ENCODE assay signal across 23 cellular contexts in genomic region chr6:97703661-97704060, GRCh38.
"Had no signal": no experiment of that assay in that cellular context is flagged by ENCODE, and none has a peak within 500 bp of the region (broad histone marks: within the 10 kb centered on the region; RNA-seq: fewer than 3 reads in every experiment).

No MANE protein-coding gene starts in this region.

- H3K36me3 ChIP-seq: colonic mucosa, heart left ventricle, thyroid gland, upper lobe of right lung had no signal

- H3K79me2 ChIP-seq: parathyroid adenoma had no signal

- H3K9ac ChIP-seq: parathyroid adenoma had no signal

- H3K9me3 ChIP-seq: colonic mucosa, heart left ventricle, mucosa of descending colon, thyroid gland, upper lobe of right lung had no signal

- H3K4me3 ChIP-seq: colonic mucosa, dorsolateral prefrontal cortex, heart left ventricle, mucosa of descending colon, thyroid gland, upper lobe of right lung had no signal

- H3K27ac ChIP-seq: colonic mucosa, dorsolateral prefrontal cortex, heart left ventricle, parathyroid adenoma, thyroid gland, upper lobe of right lung, VCaP had no signal

- ATAC-seq: activated CD4-positive, CD25-positive, alpha-beta regulatory T cell treated with anti-CD3 and anti-CD28 coated beads, Interleukin-2, amount 50 U/mL, for 24 hours; activated T-cell treated with anti-CD3 and anti-CD28 coated beads, Interleukin-2, amount 50 U/mL, for 72 hours; heart left ventricle; left cardiac atrium; mucosa of descending colon; right cardiac atrium; stimulated activated naive CD8-positive, alpha-beta T cell treated with anti-CD3 and anti-CD28 coated beads, Interleukin-15, Interleukin-2, amounts not matched to agents 100 U/mL and 50 U/mL, for 24 hours; upper lobe of right lung had no signal

- DNase-seq: activated CD4-positive, alpha-beta memory T cell treated with anti-CD3 and anti-CD28 coated beads, Interleukin-2, amount 10 ng/mL, durations not matched to agents 7 days and 5 days; activated CD4-positive, alpha-beta T cell treated with anti-CD3 and anti-CD28 coated beads, Interleukin-2, amount 10 ng/mL, durations not matched to agents 24 days and 14 days; activated effector memory CD4-positive, alpha-beta T cell treated with Interleukin-2 at 50 U/mL for 16 hours; activated naive CD4-positive, alpha-beta T cell treated with anti-CD3 and anti-CD28 coated beads for 36 hours; activated naive CD8-positive, alpha-beta T cell treated with anti-CD3 and anti-CD28 coated beads, Interleukin-2, amount 10 ng/mL, durations not matched to agents 7 days and 5 days; activated T-cell treated with anti-CD3 and anti-CD28 coated beads, Interleukin-2, amount 50 U/mL, for 72 hours; amygdala; colonic mucosa; dorsolateral prefrontal cortex; heart left ventricle; left cardiac atrium; mesenchymal stem cell; mucosa of descending colon; nucleus accumbens; right cardiac atrium; stimulated activated CD4-positive, alpha-beta T cell treated with anti-CD3 and anti-CD28 coated beads, Interleukin-12 subunit alpha, Interleukin-12 subunit beta, amount 100 ng/mL, for 4 hours; stimulated activated CD4-positive, alpha-beta T cell treated with anti-CD3 and anti-CD28 coated beads, Interleukin-4, amount 100 ng/mL, for 4 hours; stimulated activated naive CD8-positive, alpha-beta T cell treated with anti-CD3 and anti-CD28 coated beads, Interleukin-15, Interleukin-2, amounts not matched to agents 100 U/mL and 50 U/mL, for 24 hours; thyroid gland; upper lobe of right lung had no signal

- H3K27me3 ChIP-seq: colonic mucosa, dorsolateral prefrontal cortex, heart left ventricle, thyroid gland, upper lobe of right lung had no signal

- H3K4me1 ChIP-seq: colonic mucosa, heart left ventricle, parathyroid adenoma, thyroid gland, upper lobe of right lung had no signal

- H2AFZ ChIP-seq: parathyroid adenoma had no signal
